14 cellular contexts compared by ENCODE assay signal in genomic region chr22:29871684-29872083, GRCh38. TPM values are rescaled to one million over a fixed set of nuclear protein-coding genes. Genes with fewer than 3 reads are reported as not detected.
DNase-seq lines count a peak whose midpoint lies in the region; ATAC-seq and TF ChIP-seq lines count a peak whose summit lies in the region.
"Had no signal": no experiment of that assay in that cellular context is flagged by ENCODE, and none has a peak within 500 bp of the region (broad histone marks: within the 10 kb centered on the region; RNA-seq: fewer than 3 reads in every experiment).

No MANE protein-coding gene starts in this region.

- no peaks in the 10 kb centered on the region for H3K36me3 ChIP-seq in H7 (replicated peaks; ENCODE audit: control insufficient read depth, insufficient read depth, low read length)

- DNase-seq in H7 (peak; percentile 19), NCI-H2227 (lab: John Stamatoyannopoulos, UW; ENCODE audit: unreplicated experiment) (peak; percentile 54), choroid plexus epithelial cell (ENCODE audit: low read depth) (peak; percentile 15), nucleus accumbens (lab: John Stamatoyannopoulos, UW) (peak in 29 of 56 donors; percentile 1 to 72 (median 19)), SW480 (ENCODE audit: low spot score) (no peak), HFFc6 (no peak)
- no peak for DNase-seq in stimulated activated CD8-positive, alpha-beta memory T cell treated with anti-CD3 and anti-CD28 coated beads, Interleukin-4, amount 100 ng/mL, for 48 hours
- DNase-seq: activated CD4-positive, alpha-beta T cell treated with anti-CD3 and anti-CD28 coated beads, Interleukin-2, amount 50 U/mL, for 48 hours; CD4-positive, alpha-beta memory T cell; NCI-H1930; SK-N-SH had no signal

- H3K27me3 Mint-ChIP-seq in HFFc6 (ENCODE audit: insufficient read depth) = peaks cover 9% of the 10 kb centered on the region

- no peak overlapping the region for H3K4me3 Mint-ChIP-seq in HFFc6
- H3K4me3 Mint-ChIP-seq: CD4-positive, alpha-beta memory T cell; stimulated activated naive CD8-positive, alpha-beta T cell treated with anti-CD3 and anti-CD28 coated beads, Interleukin-15, Interleukin-2, amounts not matched to agents 100 ng/mL and 50 ng/mL, for 24 hours had no signal

- no peaks in the 10 kb centered on the region for H3K9me3 Mint-ChIP-seq in HFFc6
- H3K9me3 Mint-ChIP-seq: activated naive CD4-positive, alpha-beta T cell treated with anti-CD3 and anti-CD28 coated beads, Interleukin-2, amount 50 U/mL, for 72 hours; CD4-positive, alpha-beta memory T cell; stimulated activated naive CD8-positive, alpha-beta T cell treated with anti-CD3 and anti-CD28 coated beads, Interleukin-15, Interleukin-2, amounts not matched to agents 100 ng/mL and 50 ng/mL, for 24 hours had no signal

- no peaks in the 10 kb centered on the region for H3K27me3 ChIP-seq in H7 (ENCODE audit: control insufficient read depth, insufficient read depth, low read length)

- H3K4me3 ChIP-seq in H7 (ENCODE audit: insufficient read depth, low read depth, low read length) (no peak overlapping the region), choroid plexus epithelial cell (ENCODE audit: low read depth, low read length) (no peak overlapping the region)

- no peak overlapping the region for H3K27ac Mint-ChIP-seq in HFFc6
- H3K27ac Mint-ChIP-seq: activated naive CD4-positive, alpha-beta T cell treated with anti-CD3 and anti-CD28 coated beads, Interleukin-2, amount 50 U/mL, for 72 hours; stimulated activated naive CD8-positive, alpha-beta T cell treated with anti-CD3 and anti-CD28 coated beads, Interleukin-15, Interleukin-2, amounts not matched to agents 100 ng/mL and 50 ng/mL, for 24 hours had no signal

- no peaks in the 10 kb centered on the region for H3K36me3 Mint-ChIP-seq in HFFc6 (ENCODE audit: low read depth)
- H3K36me3 Mint-ChIP-seq: activated naive CD4-positive, alpha-beta T cell treated with anti-CD3 and anti-CD28 coated beads, Interleukin-2, amount 50 U/mL, for 72 hours; CD4-positive, alpha-beta memory T cell had no signal

- ATAC-seq in HG03565 (IDR thresholded peaks at IDR 0.05; ENCODE audit: unreplicated experiment) = no peak
- ATAC-seq: activated naive CD4-positive, alpha-beta T cell treated with anti-CD3 and anti-CD28 coated beads, Interleukin-2, amount 50 U/mL, for 72 hours had no signal

- TF ChIP-seq CTCF in choroid plexus epithelial cell (conservative IDR thresholded peaks at IDR 0.05; ENCODE audit: low read depth, low read length) (no peak), HFFc6 (IDR thresholded peaks at IDR 0.05) (no peak)

- peaks cover 12% of the 10 kb centered on the region for H3K4me1 Mint-ChIP-seq in HFFc6 (ENCODE audit: low read depth)

RNA-seq across cellular contexts. Expression of gene MTMR3, which starts 11.3 kb away (rescaled TPM):
- total RNA-seq in H7 (2014; rRNA removed; shearing (Covaris generic)) = 16.7 and 19.6 TPM in 2 replicates
- 10 to 100 TPM; 19.0 to 27.0 (median 21.7) TPM for total RNA-seq in HFFc6 (2021; fragmentation: NEBNext Ultra II Directional; extraction: Animal tissue kit (Norgen Biotek cat#: 25700))

RNA-seq across cellular contexts. Expression of gene ASCC2, which starts 33.6 kb away (rescaled TPM):
- total RNA-seq in H7 (2014; rRNA removed; shearing (Covaris generic)) = 26.7 and 27.2 TPM in 2 replicates
- 10 to 100 TPM; 60.1 to 73.6 (median 66.4) TPM for total RNA-seq in HFFc6 (2021; fragmentation: NEBNext Ultra II Directional; extraction: Animal tissue kit (Norgen Biotek cat#: 25700))

Comparison
In these comparisons a context has a peak if more than half of its experiments do, and no peak if none do; other contexts are left out.
1. DNase-seq: peak in H7 (single experiment), NCI-H2227 (single experiment), choroid plexus epithelial cell (single experiment) and nucleus accumbens (29 of 56); none in stimulated activated CD8-positive, alpha-beta memory T cell treated with anti-CD3 and anti-CD28 coated beads, Interleukin-4, amount 100 ng/mL, for 48 hours (single experiment), SW480 (single experiment) and HFFc6 (single experiment).